In the genomic region with DNA sequence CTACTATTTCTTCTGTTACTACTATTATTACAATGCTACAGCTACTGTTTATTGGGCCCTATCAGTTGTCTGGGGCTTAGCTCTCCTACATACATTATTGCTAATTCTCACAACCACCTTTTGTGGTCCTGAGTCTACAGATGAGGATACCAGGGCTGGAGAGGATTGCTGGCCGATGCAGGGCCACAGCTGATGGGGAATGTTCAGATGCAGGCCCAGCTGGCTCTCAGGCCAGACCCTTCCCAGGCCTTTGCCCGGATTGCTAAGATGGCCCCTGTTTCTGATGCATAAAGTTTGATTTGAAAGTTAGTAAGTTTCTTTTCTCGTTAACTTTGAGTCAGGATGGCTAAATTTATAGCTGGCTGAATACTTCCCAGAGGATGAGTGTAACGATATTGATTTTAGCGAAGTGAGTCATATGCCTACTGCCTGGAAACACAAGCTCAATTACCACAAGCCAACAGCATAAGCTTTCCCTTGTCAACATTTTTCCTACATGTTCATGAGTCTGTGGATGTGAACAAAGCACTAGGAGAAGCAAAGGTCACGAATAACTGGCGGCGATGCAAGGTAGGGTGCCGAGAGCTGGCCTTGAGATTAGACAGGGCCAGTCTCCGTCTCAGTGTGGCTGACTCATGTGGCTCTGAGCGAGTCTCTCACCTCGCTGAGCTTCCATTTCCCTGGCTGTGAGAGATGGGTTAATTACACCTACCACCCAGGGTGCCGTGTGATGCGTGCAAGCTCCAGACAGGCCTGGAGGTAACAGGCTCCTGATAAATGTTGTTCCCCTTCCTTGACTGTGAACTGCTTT, we compare ENCODE assay signal across 1 cellular context.
A peak's percentile ranks its signal among the peaks of the same experiment; 100 is the strongest.
TF ChIP-seq lines count a peak whose summit lies in the region.

No MANE protein-coding gene starts in this region.

TF ChIP-seq in HepG2, 621 proteins besides CTCF, POLR2A, EP300 and RAD21 (continued from another document and continues in another):
- TF ChIP-seq, protein P1, sequence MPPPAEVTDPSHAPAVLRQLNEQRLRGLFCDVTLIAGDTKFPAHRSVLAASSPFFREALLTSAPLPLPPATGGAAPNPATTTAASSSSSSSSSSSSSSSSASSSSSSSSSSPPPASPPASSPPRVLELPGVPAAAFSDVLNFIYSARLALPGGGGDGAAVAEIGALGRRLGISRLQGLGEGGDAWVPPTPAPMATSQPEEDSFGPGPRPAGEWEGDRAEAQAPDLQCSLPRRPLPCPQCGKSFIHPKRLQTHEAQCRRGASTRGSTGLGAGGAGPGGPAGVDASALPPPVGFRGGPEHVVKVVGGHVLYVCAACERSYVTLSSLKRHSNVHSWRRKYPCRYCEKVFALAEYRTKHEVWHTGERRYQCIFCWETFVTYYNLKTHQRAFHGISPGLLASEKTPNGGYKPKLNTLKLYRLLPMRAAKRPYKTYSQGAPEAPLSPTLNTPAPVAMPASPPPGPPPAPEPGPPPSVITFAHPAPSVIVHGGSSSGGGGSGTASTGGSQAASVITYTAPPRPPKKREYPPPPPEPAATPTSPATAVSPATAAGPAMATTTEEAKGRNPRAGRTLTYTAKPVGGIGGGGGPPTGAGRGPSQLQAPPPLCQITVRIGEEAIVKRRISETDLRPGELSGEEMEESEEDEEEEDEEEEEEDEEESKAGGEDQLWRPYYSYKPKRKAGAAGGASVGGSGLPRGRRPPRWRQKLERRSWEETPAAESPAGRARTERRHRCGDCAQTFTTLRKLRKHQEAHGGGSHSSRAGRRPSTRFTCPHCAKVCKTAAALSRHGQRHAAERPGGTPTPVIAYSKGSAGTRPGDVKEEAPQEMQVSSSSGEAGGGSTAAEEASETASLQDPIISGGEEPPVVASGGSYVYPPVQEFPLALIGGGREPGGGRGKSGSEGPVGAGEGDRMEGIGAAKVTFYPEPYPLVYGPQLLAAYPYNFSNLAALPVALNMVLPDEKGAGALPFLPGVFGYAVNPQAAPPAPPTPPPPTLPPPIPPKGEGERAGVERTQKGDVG (CRISPR knock-in tag; IDR thresholded peaks at IDR 0.05; ENCODE audit: borderline replicate concordance), result no peak
- TF ChIP-seq NFIC (IDR thresholded peaks at IDR 0.05; ENCODE audit: low read length), result peak; percentile 48; the same call in 1 of the 2 replicates
- peak; percentile 96 for TF ChIP-seq JUNB (CRISPR knock-in tag; IDR thresholded peaks at IDR 0.05; ENCODE audit: borderline replicate concordance)
- 0 out of 2 replicates have a peak, but pooled peaks have one; percentile 58 for TF ChIP-seq KDM3A (CRISPR knock-in tag; IDR thresholded peaks at IDR 0.05; ENCODE audit: low read depth)
- peak; percentile 81 for TF ChIP-seq BCL6 (CRISPR knock-in tag; IDR thresholded peaks at IDR 0.05)
- peak; percentile 62; the same call in 1 of the 2 replicates for TF ChIP-seq NR2F2 (IDR thresholded peaks at IDR 0.05; ENCODE audit: borderline replicate concordance, low read depth)
- TF ChIP-seq CEBPG (CRISPR knock-in tag; IDR thresholded peaks at IDR 0.05), result peak; percentile 49; the same call in 1 of the 2 replicates
- TF ChIP-seq MIXL1 (CRISPR knock-in tag; IDR thresholded peaks at IDR 0.05), result peak; percentile 84
- TF ChIP-seq TARDBP (CRISPR knock-in tag; IDR thresholded peaks at IDR 0.05), result peak; percentile 79; the same call in 1 of the 2 replicates
- TF ChIP-seq ZFP82 (CRISPR knock-in tag; IDR thresholded peaks at IDR 0.05; ENCODE audit: borderline replicate concordance), result no peak
- peak; percentile 24 to 33; a peak in 2 of 4 replicates for TF ChIP-seq MAFK (conservative IDR thresholded peaks at IDR 0.05 in 1 of 2, IDR thresholded peaks at IDR 0.05 in 1 of 2; ENCODE audit: low read length in 2 of 2)
- TF ChIP-seq DR1 (CRISPR knock-in tag; IDR thresholded peaks at IDR 0.05), result no peak
- TF ChIP-seq PHF5A (CRISPR knock-in tag; IDR thresholded peaks at IDR 0.05; ENCODE audit: low read depth, unreplicated experiment), result peak; percentile 60
- no peak for TF ChIP-seq ATF7-NPFF (CRISPR knock-in tag; IDR thresholded peaks at IDR 0.05; ENCODE audit: low read depth)
- peak; percentile 91; the same call in 1 of the 2 replicates for TF ChIP-seq ZNF607 (CRISPR knock-in tag; IDR thresholded peaks at IDR 0.05; ENCODE audit: borderline replicate concordance)
- TF ChIP-seq TRIM24 (CRISPR knock-in tag; IDR thresholded peaks at IDR 0.05), result no peak
- peak; percentile 30; the same call in 1 of the 2 replicates for TF ChIP-seq SP5 (CRISPR knock-in tag; IDR thresholded peaks at IDR 0.05; ENCODE audit: borderline replicate concordance, low read depth)
- TF ChIP-seq, protein P2, sequence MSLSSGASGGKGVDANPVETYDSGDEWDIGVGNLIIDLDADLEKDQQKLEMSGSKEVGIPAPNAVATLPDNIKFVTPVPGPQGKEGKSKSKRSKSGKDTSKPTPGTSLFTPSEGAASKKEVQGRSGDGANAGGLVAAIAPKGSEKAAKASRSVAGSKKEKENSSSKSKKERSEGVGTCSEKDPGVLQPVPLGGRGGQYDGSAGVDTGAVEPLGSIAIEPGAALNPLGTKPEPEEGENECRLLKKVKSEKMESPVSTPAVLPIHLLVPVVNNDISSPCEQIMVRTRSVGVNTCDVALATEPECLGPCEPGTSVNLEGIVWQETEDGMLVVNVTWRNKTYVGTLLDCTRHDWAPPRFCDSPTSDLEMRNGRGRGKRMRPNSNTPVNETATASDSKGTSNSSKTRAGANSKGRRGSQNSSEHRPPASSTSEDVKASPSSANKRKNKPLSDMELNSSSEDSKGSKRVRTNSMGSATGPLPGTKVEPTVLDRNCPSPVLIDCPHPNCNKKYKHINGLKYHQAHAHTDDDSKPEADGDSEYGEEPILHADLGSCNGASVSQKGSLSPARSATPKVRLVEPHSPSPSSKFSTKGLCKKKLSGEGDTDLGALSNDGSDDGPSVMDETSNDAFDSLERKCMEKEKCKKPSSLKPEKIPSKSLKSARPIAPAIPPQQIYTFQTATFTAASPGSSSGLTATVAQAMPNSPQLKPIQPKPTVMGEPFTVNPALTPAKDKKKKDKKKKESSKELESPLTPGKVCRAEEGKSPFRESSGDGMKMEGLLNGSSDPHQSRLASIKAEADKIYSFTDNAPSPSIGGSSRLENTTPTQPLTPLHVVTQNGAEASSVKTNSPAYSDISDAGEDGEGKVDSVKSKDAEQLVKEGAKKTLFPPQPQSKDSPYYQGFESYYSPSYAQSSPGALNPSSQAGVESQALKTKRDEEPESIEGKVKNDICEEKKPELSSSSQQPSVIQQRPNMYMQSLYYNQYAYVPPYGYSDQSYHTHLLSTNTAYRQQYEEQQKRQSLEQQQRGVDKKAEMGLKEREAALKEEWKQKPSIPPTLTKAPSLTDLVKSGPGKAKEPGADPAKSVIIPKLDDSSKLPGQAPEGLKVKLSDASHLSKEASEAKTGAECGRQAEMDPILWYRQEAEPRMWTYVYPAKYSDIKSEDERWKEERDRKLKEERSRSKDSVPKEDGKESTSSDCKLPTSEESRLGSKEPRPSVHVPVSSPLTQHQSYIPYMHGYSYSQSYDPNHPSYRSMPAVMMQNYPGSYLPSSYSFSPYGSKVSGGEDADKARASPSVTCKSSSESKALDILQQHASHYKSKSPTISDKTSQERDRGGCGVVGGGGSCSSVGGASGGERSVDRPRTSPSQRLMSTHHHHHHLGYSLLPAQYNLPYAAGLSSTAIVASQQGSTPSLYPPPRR (CRISPR knock-in tag; IDR thresholded peaks at IDR 0.05; ENCODE audit: borderline replicate concordance), result peak; percentile 91
- TF ChIP-seq SCMH1 (CRISPR knock-in tag; IDR thresholded peaks at IDR 0.05; ENCODE audit: borderline replicate concordance), result no peak
- peak; percentile 63 for TF ChIP-seq HDAC1 (CRISPR knock-in tag; IDR thresholded peaks at IDR 0.05)
- TF ChIP-seq ERF (CRISPR knock-in tag; IDR thresholded peaks at IDR 0.05), result peak; percentile 78; the same call in 1 of the 2 replicates
- peak; percentile 92 for TF ChIP-seq SALL1 (CRISPR knock-in tag; IDR thresholded peaks at IDR 0.05)
- TF ChIP-seq ZNF781 (CRISPR knock-in tag; IDR thresholded peaks at IDR 0.05; ENCODE audit: borderline replicate concordance, not compliant biosample characterization), result no peak
- TF ChIP-seq, protein P3, sequence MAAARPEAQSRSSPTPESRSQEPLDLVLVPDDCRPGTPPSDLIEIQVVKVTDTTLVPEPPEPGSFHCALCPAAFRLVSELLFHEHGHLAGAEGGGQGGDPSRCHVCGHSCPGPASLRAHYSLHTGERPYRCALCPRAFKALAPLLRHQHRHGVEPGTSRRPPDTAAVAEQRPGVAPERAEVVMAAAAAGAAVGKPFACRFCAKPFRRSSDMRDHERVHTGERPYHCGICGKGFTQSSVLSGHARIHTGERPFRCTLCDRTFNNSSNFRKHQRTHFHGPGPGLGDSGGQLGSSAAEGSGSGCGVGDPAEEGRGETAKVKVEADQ (CRISPR knock-in tag; IDR thresholded peaks at IDR 0.05; ENCODE audit: borderline replicate concordance), result no peak
- no peak for TF ChIP-seq ZNF225 (CRISPR knock-in tag; IDR thresholded peaks at IDR 0.05)
- TF ChIP-seq, protein P4, sequence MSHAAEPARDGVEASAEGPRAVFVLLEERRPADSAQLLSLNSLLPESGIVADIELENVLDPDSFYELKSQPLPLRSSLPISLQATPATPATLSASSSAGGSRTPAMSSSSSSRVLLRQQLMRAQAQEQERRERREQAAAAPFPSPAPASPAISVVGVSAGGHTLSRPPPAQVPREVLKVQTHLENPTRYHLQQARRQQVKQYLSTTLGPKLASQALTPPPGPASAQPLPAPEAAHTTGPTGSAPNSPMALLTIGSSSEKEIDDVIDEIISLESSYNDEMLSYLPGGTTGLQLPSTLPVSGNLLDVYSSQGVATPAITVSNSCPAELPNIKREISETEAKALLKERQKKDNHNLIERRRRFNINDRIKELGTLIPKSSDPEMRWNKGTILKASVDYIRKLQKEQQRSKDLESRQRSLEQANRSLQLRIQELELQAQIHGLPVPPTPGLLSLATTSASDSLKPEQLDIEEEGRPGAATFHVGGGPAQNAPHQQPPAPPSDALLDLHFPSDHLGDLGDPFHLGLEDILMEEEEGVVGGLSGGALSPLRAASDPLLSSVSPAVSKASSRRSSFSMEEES (CRISPR knock-in tag; IDR thresholded peaks at IDR 0.05), result peak; percentile 89
- TF ChIP-seq BORCS8-MEF2B (CRISPR knock-in tag; IDR thresholded peaks at IDR 0.05), result no peak
- no peak for TF ChIP-seq KLF12 (CRISPR knock-in tag; IDR thresholded peaks at IDR 0.05; ENCODE audit: borderline replicate concordance)
- TF ChIP-seq MIER3 (CRISPR knock-in tag; IDR thresholded peaks at IDR 0.05; ENCODE audit: borderline replicate concordance), result peak; percentile 74; the same call in 1 of the 2 replicates
- TF ChIP-seq, protein P5, sequence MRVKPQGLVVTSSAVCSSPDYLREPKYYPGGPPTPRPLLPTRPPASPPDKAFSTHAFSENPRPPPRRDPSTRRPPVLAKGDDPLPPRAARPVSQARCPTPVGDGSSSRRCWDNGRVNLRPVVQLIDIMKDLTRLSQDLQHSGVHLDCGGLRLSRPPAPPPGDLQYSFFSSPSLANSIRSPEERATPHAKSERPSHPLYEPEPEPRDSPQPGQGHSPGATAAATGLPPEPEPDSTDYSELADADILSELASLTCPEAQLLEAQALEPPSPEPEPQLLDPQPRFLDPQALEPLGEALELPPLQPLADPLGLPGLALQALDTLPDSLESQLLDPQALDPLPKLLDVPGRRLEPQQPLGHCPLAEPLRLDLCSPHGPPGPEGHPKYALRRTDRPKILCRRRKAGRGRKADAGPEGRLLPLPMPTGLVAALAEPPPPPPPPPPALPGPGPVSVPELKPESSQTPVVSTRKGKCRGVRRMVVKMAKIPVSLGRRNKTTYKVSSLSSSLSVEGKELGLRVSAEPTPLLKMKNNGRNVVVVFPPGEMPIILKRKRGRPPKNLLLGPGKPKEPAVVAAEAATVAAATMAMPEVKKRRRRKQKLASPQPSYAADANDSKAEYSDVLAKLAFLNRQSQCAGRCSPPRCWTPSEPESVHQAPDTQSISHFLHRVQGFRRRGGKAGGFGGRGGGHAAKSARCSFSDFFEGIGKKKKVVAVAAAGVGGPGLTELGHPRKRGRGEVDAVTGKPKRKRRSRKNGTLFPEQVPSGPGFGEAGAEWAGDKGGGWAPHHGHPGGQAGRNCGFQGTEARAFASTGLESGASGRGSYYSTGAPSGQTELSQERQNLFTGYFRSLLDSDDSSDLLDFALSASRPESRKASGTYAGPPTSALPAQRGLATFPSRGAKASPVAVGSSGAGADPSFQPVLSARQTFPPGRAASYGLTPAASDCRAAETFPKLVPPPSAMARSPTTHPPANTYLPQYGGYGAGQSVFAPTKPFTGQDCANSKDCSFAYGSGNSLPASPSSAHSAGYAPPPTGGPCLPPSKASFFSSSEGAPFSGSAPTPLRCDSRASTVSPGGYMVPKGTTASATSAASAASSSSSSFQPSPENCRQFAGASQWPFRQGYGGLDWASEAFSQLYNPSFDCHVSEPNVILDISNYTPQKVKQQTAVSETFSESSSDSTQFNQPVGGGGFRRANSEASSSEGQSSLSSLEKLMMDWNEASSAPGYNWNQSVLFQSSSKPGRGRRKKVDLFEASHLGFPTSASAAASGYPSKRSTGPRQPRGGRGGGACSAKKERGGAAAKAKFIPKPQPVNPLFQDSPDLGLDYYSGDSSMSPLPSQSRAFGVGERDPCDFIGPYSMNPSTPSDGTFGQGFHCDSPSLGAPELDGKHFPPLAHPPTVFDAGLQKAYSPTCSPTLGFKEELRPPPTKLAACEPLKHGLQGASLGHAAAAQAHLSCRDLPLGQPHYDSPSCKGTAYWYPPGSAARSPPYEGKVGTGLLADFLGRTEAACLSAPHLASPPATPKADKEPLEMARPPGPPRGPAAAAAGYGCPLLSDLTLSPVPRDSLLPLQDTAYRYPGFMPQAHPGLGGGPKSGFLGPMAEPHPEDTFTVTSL (CRISPR knock-in tag; IDR thresholded peaks at IDR 0.05; ENCODE audit: borderline replicate concordance), result peak; percentile 96
- peak; percentile 77; the same call in 1 of the 2 replicates for TF ChIP-seq KMT2A (CRISPR knock-in tag; IDR thresholded peaks at IDR 0.05)
- peak; percentile 64; the same call in 1 of the 2 replicates for TF ChIP-seq ZNF652 (CRISPR knock-in tag; IDR thresholded peaks at IDR 0.05; ENCODE audit: borderline replicate concordance, low read depth)
- TF ChIP-seq ZNF253 (CRISPR knock-in tag; IDR thresholded peaks at IDR 0.05; ENCODE audit: borderline replicate concordance), result no peak
- TF ChIP-seq ZNF605 (CRISPR knock-in tag; IDR thresholded peaks at IDR 0.05), result peak; percentile 78
- peak; percentile 84 for TF ChIP-seq RXRA (CRISPR knock-in tag; IDR thresholded peaks at IDR 0.05)
- TF ChIP-seq ZMAT3 (CRISPR knock-in tag; conservative IDR thresholded peaks at IDR 0.05), result no peak
- TF ChIP-seq CENPT (CRISPR knock-in tag; IDR thresholded peaks at IDR 0.05; ENCODE audit: low read depth), result no peak
- 0 out of 2 replicates have a peak, but pooled peaks have one; percentile 31 for TF ChIP-seq ZNF441 (CRISPR knock-in tag; IDR thresholded peaks at IDR 0.05; ENCODE audit: borderline replicate concordance)
- TF ChIP-seq, protein P6, sequence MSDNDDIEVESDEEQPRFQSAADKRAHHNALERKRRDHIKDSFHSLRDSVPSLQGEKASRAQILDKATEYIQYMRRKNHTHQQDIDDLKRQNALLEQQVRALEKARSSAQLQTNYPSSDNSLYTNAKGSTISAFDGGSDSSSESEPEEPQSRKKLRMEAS (IDR thresholded peaks at IDR 0.05), result peak; percentile 56; the same call in 1 of the 2 replicates
- TF ChIP-seq, protein P7, sequence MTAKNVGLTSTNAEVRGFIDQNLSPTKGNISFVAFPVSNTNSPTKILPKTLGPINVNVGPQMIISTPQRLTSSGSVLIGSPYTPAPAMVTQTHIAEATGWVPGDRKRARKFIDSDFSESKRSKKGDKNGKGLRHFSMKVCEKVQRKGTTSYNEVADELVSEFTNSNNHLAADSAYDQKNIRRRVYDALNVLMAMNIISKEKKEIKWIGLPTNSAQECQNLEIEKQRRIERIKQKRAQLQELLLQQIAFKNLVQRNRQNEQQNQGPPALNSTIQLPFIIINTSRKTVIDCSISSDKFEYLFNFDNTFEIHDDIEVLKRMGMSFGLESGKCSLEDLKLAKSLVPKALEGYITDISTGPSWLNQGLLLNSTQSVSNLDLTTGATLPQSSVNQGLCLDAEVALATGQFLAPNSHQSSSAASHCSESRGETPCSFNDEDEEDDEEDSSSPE (CRISPR knock-in tag; IDR thresholded peaks at IDR 0.05), result no peak
